ENCODE assay signal across 13 cellular contexts in genomic region chr1:183164350-183164749, GRCh38. TPM values are rescaled to one million over a fixed set of nuclear protein-coding genes. Genes with fewer than 3 reads are reported as not detected.
DNase-seq lines count a peak whose midpoint lies in the region; ATAC-seq and TF ChIP-seq lines count a peak whose summit lies in the region.
"Had no signal": no experiment of that assay in that cellular context is flagged by ENCODE, and none has a peak within 500 bp of the region (broad histone marks: within the 10 kb centered on the region; RNA-seq: fewer than 3 reads in every experiment).

No MANE protein-coding gene starts in this region.

- H3K4me1 ChIP-seq in left lung = no peaks in the 10 kb centered on the region
- H3K4me1 ChIP-seq: BLaER1 had no signal

- intact Hi-C loops in left lung (cut with DNase I) = no loop called here

- in situ Hi-C loops in Caki2 (cut with HindIII; ENCODE audit: low pct_unique_long_range_greater_than_20kb, low sequenced_read_pairs) = no loop called here

- ATAC-seq in left lung (peak; percentile 56), HG02759 (IDR thresholded peaks at IDR 0.05; ENCODE audit: unreplicated experiment) (no peak)
- ATAC-seq: stimulated activated naive B cell treated with anti-CD40 and anti-IgM and Interleukin-4, amounts not matched to agents 10 μg/mL and 1 μg/mL and 100 μg/mL, for 72 hours had no signal

- H3K27me3 ChIP-seq in MG63 (no peaks in the 10 kb centered on the region), left lung (no peaks in the 10 kb centered on the region)
- H3K27me3 ChIP-seq: BLaER1 had no signal

- H3K36me3 ChIP-seq in MG63 = no peaks in the 10 kb centered on the region
- H3K36me3 ChIP-seq in left lung = no peaks in the 10 kb centered on the region
- H3K36me3 ChIP-seq: BLaER1 had no signal

- peaks cover 2% of the 10 kb centered on the region; the same call in 1 of the 2 replicates for H3K9me3 ChIP-seq in MG63
- H3K9me3 ChIP-seq in left lung = no peaks in the 10 kb centered on the region

- H3K27ac ChIP-seq in left lung = no peak overlapping the region
- H3K27ac ChIP-seq: BLaER1 had no signal

- no peak for TF ChIP-seq CTCF in choroid plexus epithelial cell (conservative IDR thresholded peaks at IDR 0.05; ENCODE audit: low read depth, low read length)
- no peak for TF ChIP-seq CTCF in left lung (IDR thresholded peaks at IDR 0.05)
- no peak for TF ChIP-seq CTCF in GM10266 (IDR thresholded peaks at IDR 0.05; ENCODE audit: control insufficient read depth, insufficient read depth, low read depth, missing control alignments)

- H3K4me3 ChIP-seq in MG63 (no peak overlapping the region), choroid plexus epithelial cell (ENCODE audit: low read depth, low read length) (no peak overlapping the region), left lung (no peak overlapping the region)
- H3K4me3 ChIP-seq: BLaER1 had no signal

- peak; percentile 89 for DNase-seq in Caki2 (ENCODE audit: low read depth)
- peak; percentile 87 for DNase-seq in MG63
- peak; percentile 82 for DNase-seq in choroid plexus epithelial cell (ENCODE audit: low read depth)
- DNase-seq in left lung = no peak
- no peak for DNase-seq in NOMO-1 treated with dmso at 0.1 percent for 144 hours (lab: John Stamatoyannopoulos, UW; ENCODE audit: unreplicated experiment)
- no peak for DNase-seq in GM10266 (ENCODE audit: extremely low spot score)
- DNase-seq in activated CD4-positive, alpha-beta T cell treated with anti-CD3 and anti-CD28 coated beads for 48 hours = no peak
- DNase-seq: activated CD8-positive, alpha-beta memory T cell treated with anti-CD3 and anti-CD28 coated beads, Interleukin-2, amount 50 U/mL, for 48 hours; naive B cell; NCI-H526 treated with DMSO at 0.1 percent for 48 hours; stimulated activated naive B cell treated with anti-CD40 and anti-IgM and Interleukin-4, amounts not matched to agents 10 μg/mL and 1 μg/mL and 100 μg/mL, for 72 hours had no signal

RNA-seq across cellular contexts. Expression of gene LAMC2, which starts 21.7 kb away (rescaled TPM):
- 92.0 and 97.5 TPM in 2 replicates for total RNA-seq in Caki2 (2014; rRNA removed; shearing (Covaris generic); ENCODE audit: low replicate concordance)
- 0.10 and 0.16 TPM in 2 replicates for total RNA-seq in MG63 (2014; rRNA removed; shearing (Covaris generic); ENCODE audit: low replicate concordance)
- 100 to 1,000 TPM in 1 of 2 donors, 10 to 100 TPM in 1; 46.8 to 104 TPM for total RNA-seq in left lung

Comparison
In these comparisons a context has a peak if more than half of its experiments do, and no peak if none do; other contexts are left out.
1. DNase-seq: peak in Caki2 (single experiment), MG63 (single experiment) and choroid plexus epithelial cell (single experiment); none in left lung (0 of 2), NOMO-1 treated with dmso at 0.1 percent for 144 hours (single experiment), GM10266 (single experiment) and activated CD4-positive, alpha-beta T cell treated with anti-CD3 and anti-CD28 coated beads for 48 hours (single experiment).
2. RNA of gene LAMC2, which starts 21.7 kb away (total RNA-seq): 46.8 to 104 TPM in left lung and 92.0 to 97.5 TPM in Caki2; 0.10 to 0.16 TPM in MG63; every median in the first group is over 10 times any median in the second.